Comparison of ENCODE assay signal across 26 cellular contexts in the genomic region with DNA sequence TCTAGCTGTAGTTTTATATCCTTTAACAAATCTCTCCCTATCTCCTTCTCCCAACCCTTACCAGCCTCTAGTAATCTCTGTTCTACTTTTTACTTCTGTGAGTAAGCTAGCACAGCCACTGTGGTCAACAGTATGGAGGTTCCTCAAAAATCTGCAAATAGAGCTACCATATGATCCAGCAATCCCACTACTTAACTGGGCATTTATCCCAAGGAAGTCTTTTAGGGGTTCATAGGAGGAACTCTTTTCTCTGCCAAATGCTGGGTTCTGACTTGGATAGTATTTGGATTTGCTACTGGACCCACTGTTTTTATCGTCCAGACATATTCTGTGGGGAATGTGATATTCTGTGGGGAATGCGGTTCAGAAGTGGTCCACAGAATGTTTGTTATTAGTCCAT.
"Had no signal": no experiment of that assay in that cellular context is flagged by ENCODE, and none has a peak within 500 bp of the region (broad histone marks: within the 10 kb centered on the region; RNA-seq: fewer than 3 reads in every experiment).

No MANE protein-coding gene starts in this region.

- H3K4me3 Mint-ChIP-seq: activated CD4-positive, alpha-beta memory T cell treated with anti-CD3 and anti-CD28 coated beads, Interleukin-2, amount 10 ng/mL, durations not matched to agents 7 days and 5 days; activated CD4-positive, alpha-beta T cell treated with anti-CD3 and anti-CD28 coated beads, Interleukin-2, amount 10 ng/mL, durations not matched to agents 24 days and 14 days; activated naive CD8-positive, alpha-beta T cell treated with anti-CD3 and anti-CD28 coated beads for 36 hours; activated T-cell treated with anti-CD3 and anti-CD28 coated beads, Interleukin-2, amount 50 U/mL, for 4 hours; natural killer cell treated with Interleukin-12 subunit alpha and Interleukin-12 subunit beta and Interleukin-15 and Interleukin-18, amount 100 ng/mL, for 72 hours; T-helper 17 cell had no signal

- H3K4me1 ChIP-seq: left lung, lower lobe of right lung, suprapubic skin had no signal

- DNase-seq: activated CD4-positive, alpha-beta memory T cell treated with anti-CD3 and anti-CD28 coated beads, Interleukin-2, amount 10 ng/mL, durations not matched to agents 7 days and 5 days; activated CD4-positive, alpha-beta T cell treated with anti-CD3 and anti-CD28 coated beads, Interleukin-2, amount 10 ng/mL, durations not matched to agents 24 days and 14 days; activated CD4-positive, CD25-positive, alpha-beta regulatory T cell treated with anti-CD3 and anti-CD28 coated beads, Interleukin-2, amount 50 U/mL, for 72 hours; activated CD8-positive, alpha-beta memory T cell treated with anti-CD3 and anti-CD28 coated beads, Interleukin-2, amount 50 U/mL, for 48 hours; activated naive CD4-positive, alpha-beta T cell; activated naive CD8-positive, alpha-beta T cell treated with anti-CD3 and anti-CD28 coated beads for 36 hours; activated T-cell treated with anti-CD3 and anti-CD28 coated beads, Interleukin-2, amount 50 U/mL, for 4 hours; amniotic stem cell; dermis blood vessel endothelial cell; effector CD4-positive, alpha-beta T cell; esophagus squamous epithelium; glutamatergic neuron; left lung; lower lobe of right lung; stimulated activated CD4-positive, alpha-beta T cell treated with anti-CD3 and anti-CD28 coated beads, Interleukin-15, amount 100 ng/mL, for 24 hours; stimulated activated CD4-positive, alpha-beta T cell treated with anti-CD3 and anti-CD28 coated beads, Interleukin-2, amount 100 ng/mL, for 24 hours; stimulated activated naive CD4-positive, alpha-beta T cell; T-helper 17 cell; T1000; tibial artery; upper lobe of right lung; WERI-Rb-1 had no signal

- H3K9me3 Mint-ChIP-seq: activated CD4-positive, alpha-beta memory T cell treated with anti-CD3 and anti-CD28 coated beads, Interleukin-2, amount 10 ng/mL, durations not matched to agents 7 days and 5 days; activated CD4-positive, alpha-beta T cell treated with anti-CD3 and anti-CD28 coated beads, Interleukin-2, amount 10 ng/mL, durations not matched to agents 24 days and 14 days; activated naive CD8-positive, alpha-beta T cell treated with anti-CD3 and anti-CD28 coated beads for 36 hours; activated T-cell treated with anti-CD3 and anti-CD28 coated beads, Interleukin-2, amount 50 U/mL, for 4 hours; natural killer cell treated with Interleukin-12 subunit alpha and Interleukin-12 subunit beta and Interleukin-15 and Interleukin-18, amount 100 ng/mL, for 72 hours had no signal

- H3K4me3 ChIP-seq: esophagus squamous epithelium, left lung, lower lobe of right lung, right atrium auricular region, suprapubic skin, tibial artery, upper lobe of right lung had no signal

- H3K27me3 Mint-ChIP-seq: activated CD4-positive, alpha-beta memory T cell treated with anti-CD3 and anti-CD28 coated beads, Interleukin-2, amount 10 ng/mL, durations not matched to agents 7 days and 5 days; activated CD4-positive, alpha-beta T cell treated with anti-CD3 and anti-CD28 coated beads, Interleukin-2, amount 10 ng/mL, durations not matched to agents 24 days and 14 days; activated naive CD8-positive, alpha-beta T cell treated with anti-CD3 and anti-CD28 coated beads for 36 hours; natural killer cell treated with Interleukin-12 subunit alpha and Interleukin-12 subunit beta and Interleukin-15 and Interleukin-18, amount 100 ng/mL, for 72 hours; T-helper 17 cell had no signal

- H3K27me3 ChIP-seq: esophagus squamous epithelium, left lung, right atrium auricular region, suprapubic skin, tibial artery, upper lobe of right lung had no signal

- H3K9me3 ChIP-seq: esophagus squamous epithelium, left lung, lower lobe of right lung, right atrium auricular region, suprapubic skin, tibial artery, upper lobe of right lung had no signal

- H3K4me1 Mint-ChIP-seq: activated CD4-positive, alpha-beta memory T cell treated with anti-CD3 and anti-CD28 coated beads, Interleukin-2, amount 10 ng/mL, durations not matched to agents 7 days and 5 days had no signal

- H3K27ac Mint-ChIP-seq: activated CD4-positive, alpha-beta memory T cell treated with anti-CD3 and anti-CD28 coated beads, Interleukin-2, amount 10 ng/mL, durations not matched to agents 7 days and 5 days; activated CD4-positive, alpha-beta T cell treated with anti-CD3 and anti-CD28 coated beads, Interleukin-2, amount 10 ng/mL, durations not matched to agents 24 days and 14 days; activated naive CD8-positive, alpha-beta T cell treated with anti-CD3 and anti-CD28 coated beads for 36 hours; natural killer cell treated with Interleukin-12 subunit alpha and Interleukin-12 subunit beta and Interleukin-15 and Interleukin-18, amount 100 ng/mL, for 72 hours; T-helper 17 cell had no signal

- H3K27ac ChIP-seq: epithelial cell of prostate, esophagus squamous epithelium, left lung, lower lobe of right lung, right atrium auricular region, suprapubic skin, tibial artery, upper lobe of right lung, WERI-Rb-1 had no signal

- ATAC-seq: activated T-cell treated with anti-CD3 and anti-CD28 coated beads, Interleukin-2, amount 50 U/mL, for 4 hours; left lung; lower lobe of right lung; natural killer cell treated with Interleukin-12 subunit alpha and Interleukin-12 subunit beta and Interleukin-15 and Interleukin-18, amount 100 ng/mL, for 72 hours; T-helper 17 cell; upper lobe of right lung had no signal
